Comparison of ENCODE assay signal across 23 cellular contexts in the genomic region with DNA sequence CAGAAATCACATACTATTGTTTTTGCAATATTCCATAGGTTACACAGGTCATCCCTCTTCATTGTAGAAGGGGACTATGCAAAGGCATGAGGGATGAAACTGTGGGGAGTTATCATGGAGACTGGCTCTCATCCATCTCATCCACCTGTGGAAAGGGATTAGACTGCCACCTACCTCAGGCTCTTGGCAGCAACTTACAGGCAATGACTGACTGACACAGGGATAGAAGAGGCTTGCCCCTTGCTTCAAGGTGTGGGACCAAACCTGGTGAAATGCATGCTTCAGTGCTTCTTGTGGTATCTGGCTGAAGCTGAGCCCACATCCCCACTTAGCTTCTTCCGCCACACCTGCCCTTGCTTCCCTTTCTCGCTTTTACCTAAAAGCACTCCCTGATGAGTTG.
DNase-seq lines count a peak whose midpoint lies in the region; ATAC-seq and TF ChIP-seq lines count a peak whose summit lies in the region.
"Had no signal": no experiment of that assay in that cellular context is flagged by ENCODE, and none has a peak within 500 bp of the region (broad histone marks: within the 10 kb centered on the region; RNA-seq: fewer than 3 reads in every experiment).

No MANE protein-coding gene starts in this region.

- no peaks in the 10 kb centered on the region for H3K36me3 Mint-ChIP-seq in WTC11
- no peaks in the 10 kb centered on the region for H3K36me3 Mint-ChIP-seq in CD8-positive, alpha-beta T cell
- H3K36me3 Mint-ChIP-seq: CD4-positive, CD25-positive, alpha-beta regulatory T cell had no signal

- peak; percentile 95 for ATAC-seq in WTC11
- ATAC-seq in CD8-positive, alpha-beta T cell: no peak
- ATAC-seq: A549 had no signal

- peaks cover 12% of the 10 kb centered on the region for H3K4me1 Mint-ChIP-seq in WTC11
- H3K4me1 Mint-ChIP-seq in CD8-positive, alpha-beta T cell (ENCODE audit: low read depth): no peaks in the 10 kb centered on the region
- H3K4me1 Mint-ChIP-seq: CD4-positive, CD25-positive, alpha-beta regulatory T cell had no signal

- intact Hi-C loops in CD8-positive, alpha-beta T cell (cut with DNase I, micrococcal nuclease): no loop called here

- H3K4me1 ChIP-seq in effector memory CD4-positive, alpha-beta T cell (ENCODE audit: control insufficient read depth, insufficient read depth, low read length, poor library complexity, severe bottlenecking): no peaks in the 10 kb centered on the region
- H3K4me1 ChIP-seq in CD8-positive, alpha-beta T cell (ENCODE audit: insufficient read depth, low read length): no peaks in the 10 kb centered on the region
- H3K4me1 ChIP-seq: A549, BE2C, SJCRH30 had no signal

- H3K9me3 ChIP-seq in effector memory CD4-positive, alpha-beta T cell (ENCODE audit: control insufficient read depth, low read length): no peaks in the 10 kb centered on the region
- H3K9me3 ChIP-seq in CD8-positive, alpha-beta T cell (ENCODE audit: low read length): no peaks in the 10 kb centered on the region
- H3K9me3 ChIP-seq: A549, BE2C, SJCRH30 had no signal

- no peaks in the 10 kb centered on the region for H3K27me3 Mint-ChIP-seq in WTC11 (ENCODE audit: low read depth)
- H3K27me3 Mint-ChIP-seq in CD8-positive, alpha-beta T cell (ENCODE audit: low read depth): no peaks in the 10 kb centered on the region
- H3K27me3 Mint-ChIP-seq: CD4-positive, CD25-positive, alpha-beta regulatory T cell had no signal

- DNase-seq in WTC11 (ENCODE audit: low spot score): no peak
- peak; percentile 15 for DNase-seq in iPS-NIHi11 (ENCODE audit: low spot score)
- no peak for DNase-seq in GM19238 (ENCODE audit: insufficient read length, low spot score)
- DNase-seq in effector memory CD4-positive, alpha-beta T cell: no peak
- DNase-seq in activated naive CD4-positive, alpha-beta T cell treated with anti-CD3 and anti-CD28 coated beads, Interleukin-2, amount 50 U/mL, for 16 hours: no peak
- DNase-seq in CD8-positive, alpha-beta T cell: no peak
- DNase-seq: BE2C; Calu3; CD4-positive, CD25-positive, alpha-beta regulatory T cell; GM23248; Kasumi-1; MM.1S; NCI-H1048; NCI-H1436; NCI-H187 treated with DMSO at 0.1 percent for 48 hours; NCI-H226; NCI-H510A treated with DMSO at 0.1 percent for 48 hours; NCI-H774; OCI-M1; SJCRH30 had no signal

- H3K9me3 Mint-ChIP-seq in WTC11: peaks cover 8% of the 10 kb centered on the region
- no peaks in the 10 kb centered on the region for H3K9me3 Mint-ChIP-seq in CD8-positive, alpha-beta T cell

- H3K27ac ChIP-seq in C4-2B: no peak overlapping the region
- no peak overlapping the region for H3K27ac ChIP-seq in effector memory CD4-positive, alpha-beta T cell (ENCODE audit: insufficient read depth, low read length, poor library complexity, severe bottlenecking)
- no peak overlapping the region for H3K27ac ChIP-seq in CD8-positive, alpha-beta T cell (ENCODE audit: low read depth, low read length)
- H3K27ac ChIP-seq: A549, GM23248, SJCRH30 had no signal

- no peaks in the 10 kb centered on the region for H3K36me3 ChIP-seq in effector memory CD4-positive, alpha-beta T cell (ENCODE audit: control insufficient read depth, insufficient read depth, low read length)
- H3K36me3 ChIP-seq in CD8-positive, alpha-beta T cell (ENCODE audit: insufficient read depth, low read length): no peaks in the 10 kb centered on the region
- H3K36me3 ChIP-seq: BE2C, SJCRH30 had no signal

- no peaks in the 10 kb centered on the region for H3K27me3 ChIP-seq in effector memory CD4-positive, alpha-beta T cell (replicated peaks; ENCODE audit: control insufficient read depth, insufficient read depth, low read length, poor library complexity, severe bottlenecking)
- H3K27me3 ChIP-seq in CD8-positive, alpha-beta T cell (ENCODE audit: insufficient read depth, low read length): no peaks in the 10 kb centered on the region
- H3K27me3 ChIP-seq: BE2C, SJCRH30 had no signal

- no peak overlapping the region for H3K27ac Mint-ChIP-seq in WTC11
- H3K27ac Mint-ChIP-seq in CD8-positive, alpha-beta T cell: no peak overlapping the region
- H3K27ac Mint-ChIP-seq: CD4-positive, CD25-positive, alpha-beta regulatory T cell had no signal

- no peak overlapping the region for H3K4me3 ChIP-seq in effector memory CD4-positive, alpha-beta T cell (ENCODE audit: insufficient read depth, low read depth, low read length, poor library complexity, severe bottlenecking)
- H3K4me3 ChIP-seq in CD8-positive, alpha-beta T cell (ENCODE audit: low read depth, low read length): no peak overlapping the region
- H3K4me3 ChIP-seq: A549, GM23248, SJCRH30 had no signal

- H3K4me3 Mint-ChIP-seq in WTC11: no peak overlapping the region
- H3K4me3 Mint-ChIP-seq in CD8-positive, alpha-beta T cell: no peak overlapping the region
- H3K4me3 Mint-ChIP-seq: CD4-positive, CD25-positive, alpha-beta regulatory T cell had no signal

- POLR2A ChIA-PET in WTC11 (lab: Charles Lee): no interaction called here
- POLR2A ChIA-PET in CD8-positive, alpha-beta T cell (lab: Charles Lee): no interaction called here

- CTCF ChIA-PET in WTC11 (lab: Charles Lee): interaction anchor here (0.6 to 1.4 kb wide), 3 partner anchors 22 to 162 kb away, joined by 3 to 6 read pairs (median 3); no protein-coding TSS in a partner anchor
- CTCF ChIA-PET in CD8-positive, alpha-beta T cell (lab: Charles Lee): no interaction called here

- TF ChIP-seq CTCF in C4-2B (conservative IDR thresholded peaks at IDR 0.05) (peak; percentile 11; the same call in 1 of the 2 replicates), LNCAP (IDR thresholded peaks at IDR 0.05) (0 out of 2 replicates have a peak, but pooled peaks have one; percentile 9), WTC11 (IDR thresholded peaks at IDR 0.05) (no peak)
- TF ChIP-seq CTCF in CD8-positive, alpha-beta T cell (IDR thresholded peaks at IDR 0.05): no peak

TF ChIP-seq in WTC11, 78 proteins besides CTCF, POLR2A, EP300 and RAD21:
- TF ChIP-seq, protein P1, sequence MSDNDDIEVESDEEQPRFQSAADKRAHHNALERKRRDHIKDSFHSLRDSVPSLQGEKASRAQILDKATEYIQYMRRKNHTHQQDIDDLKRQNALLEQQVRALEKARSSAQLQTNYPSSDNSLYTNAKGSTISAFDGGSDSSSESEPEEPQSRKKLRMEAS (CRISPR knock-in tag; IDR thresholded peaks at IDR 0.05): no peak
- no peak for TF ChIP-seq NR1H2 (CRISPR knock-in tag; IDR thresholded peaks at IDR 0.05)

Comparison
In these comparisons a context has a peak if more than half of its experiments do, and no peak if none do; other contexts are left out.
1. CTCF ChIP-seq: peak in C4-2B (single experiment) and LNCAP (single experiment); none in WTC11 (single experiment) and CD8-positive, alpha-beta T cell (single experiment).